Comparison of ENCODE assay signal across 25 cellular contexts in the genomic region with DNA sequence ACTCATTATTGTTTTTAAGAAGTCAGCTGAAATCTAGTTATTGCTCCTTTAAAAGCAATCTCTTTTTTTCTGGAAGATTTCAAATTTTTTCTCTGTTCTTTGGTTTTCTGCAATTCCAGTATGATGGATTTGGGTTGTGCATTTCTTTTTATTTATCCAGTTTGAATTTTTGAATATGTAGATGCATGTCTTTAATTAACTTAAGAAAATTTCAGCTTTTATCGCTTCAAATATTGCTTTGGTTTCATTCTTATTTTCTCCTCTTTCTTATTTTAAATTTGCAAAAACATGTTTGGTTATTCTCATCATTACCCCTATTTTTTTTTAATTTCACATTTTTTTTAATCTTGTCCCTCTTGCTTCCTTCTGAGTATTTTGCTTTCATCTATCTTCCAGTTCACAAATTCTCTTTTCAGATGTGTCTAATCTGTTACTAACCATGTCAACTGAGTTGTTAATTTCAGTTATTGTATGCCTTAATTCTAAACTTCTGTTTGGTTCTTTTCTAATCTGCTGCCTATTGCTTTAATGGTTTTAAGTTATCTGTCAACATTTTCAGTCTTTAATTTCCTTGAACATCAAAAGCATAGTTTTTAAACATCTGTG.
"Had no signal": no experiment of that assay in that cellular context is flagged by ENCODE, and none has a peak within 500 bp of the region (broad histone marks: within the 10 kb centered on the region; RNA-seq: fewer than 3 reads in every experiment).

No MANE protein-coding gene starts in this region.

- H3K27me3 ChIP-seq: hepatocyte, left lung, neural progenitor cell, neutrophil, right atrium auricular region, spleen, suprapubic skin, tibial artery, upper lobe of right lung had no signal

- H3K9ac ChIP-seq: neural progenitor cell had no signal

- H3K4me3 ChIP-seq: hepatocyte, left lung, lower lobe of right lung, neural progenitor cell, right atrium auricular region, skin epidermis, spleen, suprapubic skin, thoracic aorta, tibial artery, upper lobe of right lung had no signal

- FAIRE-seq: keratinocyte, urothelium cell line had no signal

- H3K4me1 ChIP-seq: left lung, lower lobe of right lung, neural progenitor cell, right atrium auricular region, spleen, suprapubic skin, tibial artery, upper lobe of right lung had no signal

- H3K9me3 ChIP-seq: neutrophil, suprapubic skin, thoracic aorta had no signal

- ATAC-seq: left colon; left lung; lower lobe of right lung; natural killer cell; sciatic nerve; stimulated activated effector memory CD8-positive, alpha-beta T cell treated with anti-CD3 and anti-CD28 coated beads, Interleukin-12 subunit alpha, Interleukin-12 subunit beta, amount 100 ng/mL, for 72 hours; upper lobe of right lung had no signal

- H3K4me2 ChIP-seq: hepatocyte, neural progenitor cell had no signal

- H2AFZ ChIP-seq: hepatocyte, neural progenitor cell had no signal

- H3K27ac ChIP-seq: hepatocyte, left lung, lower lobe of right lung, neural progenitor cell, neutrophil, right atrium auricular region, skin epidermis, spleen, suprapubic skin, thoracic aorta, tibial artery, upper lobe of right lung had no signal

- DNase-seq: left colon; left lung; lower lobe of right lung; mammary epithelial cell; mesenchymal stem cell; natural killer cell; nephron progenitor cell; occipital lobe; spleen; stimulated activated CD4-positive, alpha-beta T cell treated with anti-CD3 and anti-CD28 coated beads, Interleukin-4, amount 100 ng/mL, for 24 hours; stimulated activated naive CD4-positive, alpha-beta T cell; tibial artery; trophoblast cell; upper lobe of right lung had no signal

- H3K79me2 ChIP-seq: hepatocyte had no signal

- H3K36me3 ChIP-seq: left lung, lower lobe of right lung, neural progenitor cell, neutrophil, right atrium auricular region, spleen, suprapubic skin, thoracic aorta, tibial artery, upper lobe of right lung had no signal
